ENCODE assay signal across 2 cellular contexts in genomic region chr2:43486604-43487003, GRCh38.
A peak's percentile ranks its signal among the peaks of the same experiment; 100 is the strongest.
TF ChIP-seq lines count a peak whose summit lies in the region.

No MANE protein-coding gene starts in this region.

TF ChIP-seq in liver, 16 proteins besides CTCF, POLR2A, EP300 and RAD21 (continued from another document):
- peak; percentile 69 for TF ChIP-seq ZBTB33 (IDR thresholded peaks at IDR 0.05)
- peak; percentile 9 for TF ChIP-seq FOXA1 (IDR thresholded peaks at IDR 0.05)
- TF ChIP-seq TAF1 (conservative IDR thresholded peaks at IDR 0.05) = no peak
- TF ChIP-seq HNF4A (conservative IDR thresholded peaks at IDR 0.05) = peak; percentile 69 to 80
- peak; percentile 84 for TF ChIP-seq SP1 (IDR thresholded peaks at IDR 0.05)
- TF ChIP-seq FOXA2 (IDR thresholded peaks at IDR 0.05) = peak; percentile 26
- TF ChIP-seq MAX (IDR thresholded peaks at IDR 0.05) = peak; percentile 84
- TF ChIP-seq REST (IDR thresholded peaks at IDR 0.05) = peak; percentile 61
- TF ChIP-seq RXRA (IDR thresholded peaks at IDR 0.05) = peak; percentile 88 to 92
- TF ChIP-seq EGR1 (IDR thresholded peaks at IDR 0.05; ENCODE audit: low read depth in 2 of 2) = peak in 1 of 2 donors; percentile 80
- TF ChIP-seq YY1 (IDR thresholded peaks at IDR 0.05) = peak; percentile 90

TF ChIP-seq in HepG2, 621 proteins besides CTCF, POLR2A, EP300 and RAD21 (continued from another document):
- TF ChIP-seq PRDM15 (CRISPR knock-in tag; IDR thresholded peaks at IDR 0.05) = no peak
- TF ChIP-seq ZBTB1 (CRISPR knock-in tag; IDR thresholded peaks at IDR 0.05; ENCODE audit: borderline replicate concordance) = no peak
- TF ChIP-seq ZNF446 (CRISPR knock-in tag; IDR thresholded peaks at IDR 0.05) = no peak
- no peak for TF ChIP-seq ZBTB49 (CRISPR knock-in tag; IDR thresholded peaks at IDR 0.05; ENCODE audit: borderline replicate concordance)
- no peak for TF ChIP-seq SIN3A (IDR thresholded peaks at IDR 0.05; ENCODE audit: borderline replicate concordance, low read depth, low read length)
- no peak for TF ChIP-seq SKI (IDR thresholded peaks at IDR 0.05; ENCODE audit: partially characterized antibody)
- no peak for TF ChIP-seq HDAC1 (CRISPR knock-in tag; IDR thresholded peaks at IDR 0.05)
- TF ChIP-seq TMF1 (CRISPR knock-in tag; IDR thresholded peaks at IDR 0.05; ENCODE audit: low read depth) = no peak
- no peak for TF ChIP-seq ZNF280B (CRISPR knock-in tag; IDR thresholded peaks at IDR 0.05; ENCODE audit: borderline replicate concordance)
- no peak for TF ChIP-seq ARNT (IDR thresholded peaks at IDR 0.05)
